Comparison of ENCODE assay signal across 18 cellular contexts in genomic region chr13:99207511-99207910, GRCh38. TPM values are rescaled to one million over a fixed set of nuclear protein-coding genes. Genes with fewer than 3 reads are reported as not detected.
A peak's percentile ranks its signal among the peaks of the same experiment; 100 is the strongest.
DNase-seq lines count a peak whose midpoint lies in the region; ATAC-seq and TF ChIP-seq lines count a peak whose summit lies in the region.
"Had no signal": no experiment of that assay in that cellular context is flagged by ENCODE, and none has a peak within 500 bp of the region (broad histone marks: within the 10 kb centered on the region; RNA-seq: fewer than 3 reads in every experiment).

No MANE protein-coding gene starts in this region.

- TF ChIP-seq POLR2A in GM18505 (IDR thresholded peaks at IDR 0.05; ENCODE audit: borderline replicate concordance, extremely low read depth, insufficient read depth, insufficient read length), result no peak

- H3K36me3 Mint-ChIP-seq in activated CD8-positive, alpha-beta T cell treated with anti-CD3 and anti-CD28 coated beads, Interleukin-2, amount 10 ng/mL, durations not matched to agents 7 days and 5 days (ENCODE audit: low read depth), result peaks cover 75% of the 10 kb centered on the region
- H3K36me3 Mint-ChIP-seq in activated CD8-positive, alpha-beta T cell treated with anti-CD3 and anti-CD28 coated beads for 36 hours (ENCODE audit: low read depth), result peaks cover 62% of the 10 kb centered on the region
- peaks cover 22% of the 10 kb centered on the region for H3K36me3 Mint-ChIP-seq in central memory CD8-positive, alpha-beta T cell (ENCODE audit: insufficient read depth)
- peaks cover 35 to 71% of the 10 kb centered on the region in 2 donors for H3K36me3 Mint-ChIP-seq in stimulated activated naive B cell treated with anti-CD40 and anti-IgM and Interleukin-4, amounts not matched to agents 10 μg/mL and 1 μg/mL and 100 μg/mL, for 72 hours

- no peak overlapping the region for H3K4me3 Mint-ChIP-seq in activated CD8-positive, alpha-beta T cell treated with anti-CD3 and anti-CD28 coated beads, Interleukin-2, amount 10 ng/mL, durations not matched to agents 7 days and 5 days
- H3K4me3 Mint-ChIP-seq in activated CD8-positive, alpha-beta T cell treated with anti-CD3 and anti-CD28 coated beads for 36 hours, result no peak overlapping the region
- no peak overlapping the region for H3K4me3 Mint-ChIP-seq in central memory CD8-positive, alpha-beta T cell
- peak overlapping the region in 1 of 2 donors; percentile 1 for H3K4me3 Mint-ChIP-seq in stimulated activated naive B cell treated with anti-CD40 and anti-IgM and Interleukin-4, amounts not matched to agents 10 μg/mL and 1 μg/mL and 100 μg/mL, for 72 hours
- H3K4me3 Mint-ChIP-seq: H9 had no signal

- H3K27me3 ChIP-seq in Karpas-422 (ENCODE audit: low read length), result no peaks in the 10 kb centered on the region
- H3K27me3 ChIP-seq: BE2C had no signal

- H3K4me1 Mint-ChIP-seq in activated CD8-positive, alpha-beta T cell treated with anti-CD3 and anti-CD28 coated beads, Interleukin-2, amount 10 ng/mL, durations not matched to agents 7 days and 5 days (ENCODE audit: low read depth), result peaks cover 84% of the 10 kb centered on the region
- peaks cover 88% of the 10 kb centered on the region for H3K4me1 Mint-ChIP-seq in activated CD8-positive, alpha-beta T cell treated with anti-CD3 and anti-CD28 coated beads for 36 hours (ENCODE audit: low read depth)
- peaks cover 74% of the 10 kb centered on the region for H3K4me1 Mint-ChIP-seq in central memory CD8-positive, alpha-beta T cell
- peaks cover 61 to 91% of the 10 kb centered on the region in 2 donors for H3K4me1 Mint-ChIP-seq in stimulated activated naive B cell treated with anti-CD40 and anti-IgM and Interleukin-4, amounts not matched to agents 10 μg/mL and 1 μg/mL and 100 μg/mL, for 72 hours

- peak overlapping the region; percentile 40 for H3K9ac ChIP-seq in Karpas-422 (ENCODE audit: low read length)

- no peak overlapping the region for H2AFZ ChIP-seq in Karpas-422 (ENCODE audit: low read length)

- H3K9me2 ChIP-seq in Karpas-422 (replicated peaks; ENCODE audit: insufficient read depth, low read length), result no peaks in the 10 kb centered on the region

- no peaks in the 10 kb centered on the region for H3K9me3 ChIP-seq in Karpas-422 (ENCODE audit: low read length)
- H3K9me3 ChIP-seq: BE2C had no signal

- no peaks in the 10 kb centered on the region for H3K27me3 Mint-ChIP-seq in activated CD8-positive, alpha-beta T cell treated with anti-CD3 and anti-CD28 coated beads, Interleukin-2, amount 10 ng/mL, durations not matched to agents 7 days and 5 days (ENCODE audit: low read depth)
- no peaks in the 10 kb centered on the region for H3K27me3 Mint-ChIP-seq in activated CD8-positive, alpha-beta T cell treated with anti-CD3 and anti-CD28 coated beads for 36 hours
- H3K27me3 Mint-ChIP-seq in central memory CD8-positive, alpha-beta T cell, result no peaks in the 10 kb centered on the region
- H3K27me3 Mint-ChIP-seq in stimulated activated naive B cell treated with anti-CD40 and anti-IgM and Interleukin-4, amounts not matched to agents 10 μg/mL and 1 μg/mL and 100 μg/mL, for 72 hours, result no peaks in the 10 kb centered on the region

- CTCF ChIA-PET in activated CD8-positive, alpha-beta T cell treated with anti-CD3 and anti-CD28 coated beads, Interleukin-2, amount 10 ng/mL, durations not matched to agents 7 days and 5 days (lab: Charles Lee), result interaction anchor here (0.6 to 12.5 kb wide), 6 partner anchors 11 to 229 kb away, joined by 3 to 219 read pairs (median 10); partner anchors contain the start of gene GPR18
- CTCF ChIA-PET in activated CD8-positive, alpha-beta T cell treated with anti-CD3 and anti-CD28 coated beads for 36 hours (lab: Charles Lee), result interaction anchor here (0.9 to 12.7 kb wide), 4 partner anchors 31 to 60 kb away, joined by 4 to 168 read pairs (median 5); no protein-coding TSS in a partner anchor

- no peaks in the 10 kb centered on the region for H3K9me3 Mint-ChIP-seq in activated CD8-positive, alpha-beta T cell treated with anti-CD3 and anti-CD28 coated beads, Interleukin-2, amount 10 ng/mL, durations not matched to agents 7 days and 5 days (ENCODE audit: insufficient read depth)
- H3K9me3 Mint-ChIP-seq in activated CD8-positive, alpha-beta T cell treated with anti-CD3 and anti-CD28 coated beads for 36 hours, result no peaks in the 10 kb centered on the region
- H3K9me3 Mint-ChIP-seq in central memory CD8-positive, alpha-beta T cell, result no peaks in the 10 kb centered on the region
- no peaks in the 10 kb centered on the region for H3K9me3 Mint-ChIP-seq in stimulated activated naive B cell treated with anti-CD40 and anti-IgM and Interleukin-4, amounts not matched to agents 10 μg/mL and 1 μg/mL and 100 μg/mL, for 72 hours
- H3K9me3 Mint-ChIP-seq: H9 had no signal

- POLR2A ChIA-PET in activated CD8-positive, alpha-beta T cell treated with anti-CD3 and anti-CD28 coated beads, Interleukin-2, amount 10 ng/mL, durations not matched to agents 7 days and 5 days (lab: Charles Lee), result interaction anchor here (1.0 kb wide), 1 partner anchor 23 kb away, joined by 3 read pairs; no protein-coding TSS in a partner anchor
- POLR2A ChIA-PET in activated CD8-positive, alpha-beta T cell treated with anti-CD3 and anti-CD28 coated beads for 36 hours (lab: Charles Lee), result interaction anchor here (0.7 to 1.4 kb wide), 3 partner anchors 11 to 52 kb away, joined by 3 read pairs; no protein-coding TSS in a partner anchor

- DNase-seq in activated CD8-positive, alpha-beta T cell treated with anti-CD3 and anti-CD28 coated beads, Interleukin-2, amount 10 ng/mL, durations not matched to agents 7 days and 5 days, result peak; percentile 17
- no peak for DNase-seq in activated CD8-positive, alpha-beta T cell treated with anti-CD3 and anti-CD28 coated beads for 36 hours
- DNase-seq in Karpas-422, result no peak
- no peak for DNase-seq in central memory CD8-positive, alpha-beta T cell (ENCODE audit: low spot score in 2 of 2)
- no peak for DNase-seq in stimulated activated naive B cell treated with anti-CD40 and anti-IgM and Interleukin-4, amounts not matched to agents 10 μg/mL and 1 μg/mL and 100 μg/mL, for 72 hours
- DNase-seq in cerebellar cortex (ENCODE audit: low spot score), result no peak
- DNase-seq: 8988T, BE2C, DMS 273 treated with DMSO at 0.1 percent for 48 hours, H9, NCI-H1436, NCI-H2029, NCI-H2171, NCI-H446, SHP77 treated with DMSO at 0.1 percent for 48 hours had no signal

- peaks cover 93% of the 10 kb centered on the region for H3K79me2 ChIP-seq in Karpas-422 (ENCODE audit: low read length)

- peaks cover 10% of the 10 kb centered on the region for H3K36me3 ChIP-seq in Karpas-422 (ENCODE audit: insufficient read depth, low read length)

- H4K20me1 ChIP-seq in Karpas-422 (ENCODE audit: insufficient read depth, low read depth, low read length), result peaks cover 22% of the 10 kb centered on the region; the same call in 1 of the 2 replicates

- no peak overlapping the region for H3K27ac Mint-ChIP-seq in activated CD8-positive, alpha-beta T cell treated with anti-CD3 and anti-CD28 coated beads, Interleukin-2, amount 10 ng/mL, durations not matched to agents 7 days and 5 days
- H3K27ac Mint-ChIP-seq in activated CD8-positive, alpha-beta T cell treated with anti-CD3 and anti-CD28 coated beads for 36 hours, result no peak overlapping the region
- H3K27ac Mint-ChIP-seq in central memory CD8-positive, alpha-beta T cell (ENCODE audit: low read depth), result peak overlapping the region; percentile 30
- H3K27ac Mint-ChIP-seq in stimulated activated naive B cell treated with anti-CD40 and anti-IgM and Interleukin-4, amounts not matched to agents 10 μg/mL and 1 μg/mL and 100 μg/mL, for 72 hours, result peak overlapping the region; percentile 53

- TF ChIP-seq CTCF in activated CD8-positive, alpha-beta T cell treated with anti-CD3 and anti-CD28 coated beads for 36 hours (IDR thresholded peaks at IDR 0.05), result no peak

- peak overlapping the region; percentile 47; the same call in 1 of the 2 replicates for H3K4me3 ChIP-seq in Karpas-422 (ENCODE audit: low read length)

- ATAC-seq in activated CD8-positive, alpha-beta T cell treated with anti-CD3 and anti-CD28 coated beads, Interleukin-2, amount 10 ng/mL, durations not matched to agents 7 days and 5 days, result no peak
- no peak for ATAC-seq in activated CD8-positive, alpha-beta T cell treated with anti-CD3 and anti-CD28 coated beads for 36 hours
- ATAC-seq in central memory CD8-positive, alpha-beta T cell (replicated peaks; ENCODE audit: extremely low read depth, poor library complexity, severe bottlenecking), result no peak
- no peak for ATAC-seq in stimulated activated naive B cell treated with anti-CD40 and anti-IgM and Interleukin-4, amounts not matched to agents 10 μg/mL and 1 μg/mL and 100 μg/mL, for 72 hours (replicated peaks)
- ATAC-seq in GM18505 (IDR thresholded peaks at IDR 0.05; ENCODE audit: unreplicated experiment) (no peak), GM19452 (IDR thresholded peaks at IDR 0.05; ENCODE audit: unreplicated experiment) (no peak)

- H3K4me1 ChIP-seq in Karpas-422 (ENCODE audit: low read length), result peaks cover 77% of the 10 kb centered on the region
- H3K4me1 ChIP-seq: BE2C had no signal

- H3K27ac ChIP-seq in Karpas-422 (ENCODE audit: low read length), result peak overlapping the region; percentile 71
- H3K27ac ChIP-seq: HL-60 had no signal

- H3K4me2 ChIP-seq in Karpas-422 (ENCODE audit: low read depth, low read length, poor library complexity, severe bottlenecking), result peak overlapping the region; percentile 91

- intact Hi-C loops in activated CD8-positive, alpha-beta T cell treated with anti-CD3 and anti-CD28 coated beads for 36 hours (cut with micrococcal nuclease), result no loop called here

RNA-seq across cellular contexts. Expression of gene UBAC2, which starts 6.9 kb away (rescaled TPM):
- 10 to 100 TPM; 67.4 to 71.2 TPM for total RNA-seq in activated CD8-positive, alpha-beta T cell treated with anti-CD3 and anti-CD28 coated beads, Interleukin-2, amount 10 ng/mL, durations not matched to agents 7 days and 5 days
- total RNA-seq in activated CD8-positive, alpha-beta T cell treated with anti-CD3 and anti-CD28 coated beads for 36 hours, result 10 to 100 TPM; 63.7 to 68.4 TPM
- 50.6 and 58.3 TPM in 2 replicates for total RNA-seq in Karpas-422 (2014; rRNA removed; shearing (Covaris generic); ENCODE audit: low replicate concordance)

RNA-seq across cellular contexts. Expression of gene GPR18, which starts 50.7 kb away (rescaled TPM):
- total RNA-seq in activated CD8-positive, alpha-beta T cell treated with anti-CD3 and anti-CD28 coated beads, Interleukin-2, amount 10 ng/mL, durations not matched to agents 7 days and 5 days, result 10 to 100 TPM; 16.2 to 16.6 TPM
- total RNA-seq in activated CD8-positive, alpha-beta T cell treated with anti-CD3 and anti-CD28 coated beads for 36 hours, result 10 to 100 TPM; 11.4 to 11.6 TPM
- total RNA-seq in Karpas-422 (2014; rRNA removed; shearing (Covaris generic); ENCODE audit: low replicate concordance), result 45.4 and 126 TPM in 2 replicates
- total RNA-seq: H9 had no signal

Comparison
In these comparisons a context has a peak if more than half of its experiments do, and no peak if none do; other contexts are left out.
1. H3K27ac Mint-ChIP-seq: peak in central memory CD8-positive, alpha-beta T cell (single experiment) and stimulated activated naive B cell treated with anti-CD40 and anti-IgM and Interleukin-4, amounts not matched to agents 10 μg/mL and 1 μg/mL and 100 μg/mL, for 72 hours (single experiment); none in activated CD8-positive, alpha-beta T cell treated with anti-CD3 and anti-CD28 coated beads, Interleukin-2, amount 10 ng/mL, durations not matched to agents 7 days and 5 days (single experiment) and activated CD8-positive, alpha-beta T cell treated with anti-CD3 and anti-CD28 coated beads for 36 hours (single experiment).